Comparison of ENCODE assay signal across 1 cellular context in the genomic region with DNA sequence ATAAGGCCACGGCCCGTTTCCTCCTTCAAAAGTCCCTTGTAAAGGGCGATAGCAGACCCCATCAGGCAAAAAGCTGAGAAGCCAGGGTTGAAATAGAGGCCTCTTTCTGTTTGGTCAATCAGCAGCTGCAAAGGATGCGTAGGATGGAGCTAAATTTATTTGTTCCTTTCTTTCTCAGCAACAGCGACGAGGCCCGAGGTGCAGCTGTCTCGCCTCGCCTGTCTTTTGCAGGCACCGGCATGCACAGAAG.
TF ChIP-seq lines count a peak whose summit lies in the region.

No MANE protein-coding gene starts in this region.

TF ChIP-seq in H1, 55 proteins besides CTCF, POLR2A, EP300 and RAD21 (continued from another document):
- TF ChIP-seq EGR1 (IDR thresholded peaks at IDR 0.05; ENCODE audit: borderline replicate concordance, low read depth, low read length), result no peak
- TF ChIP-seq, protein P1, sequence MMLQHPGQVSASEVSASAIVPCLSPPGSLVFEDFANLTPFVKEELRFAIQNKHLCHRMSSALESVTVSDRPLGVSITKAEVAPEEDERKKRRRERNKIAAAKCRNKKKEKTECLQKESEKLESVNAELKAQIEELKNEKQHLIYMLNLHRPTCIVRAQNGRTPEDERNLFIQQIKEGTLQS (IDR thresholded peaks at IDR 0.05; ENCODE audit: insufficient read depth, low read depth, low read length), result no peak
